22 cellular contexts compared by ENCODE assay signal in genomic region chr15:88574646-88575045, GRCh38. TPM values are rescaled to one million over a fixed set of nuclear protein-coding genes. Genes with fewer than 3 reads are reported as not detected.
A peak's percentile ranks its signal among the peaks of the same experiment; 100 is the strongest.
DNase-seq lines count a peak whose midpoint lies in the region; TF ChIP-seq lines count a peak whose summit lies in the region.
"Had no signal": no experiment of that assay in that cellular context is flagged by ENCODE, and none has a peak within 500 bp of the region (broad histone marks: within the 10 kb centered on the region; RNA-seq: fewer than 3 reads in every experiment).

No MANE protein-coding gene starts in this region.

- no TSS peak for BruUV-seq in MCF 10A (replicated peaks; lab: Mats Ljungman, UMichigan)

- WGBS in mesodermal cell (ENCODE audit: insufficient coverage in 2 of 2), 2 experiments, result 39 to 42% methylated on average over 6 of the region's 7 CpGs

- H3K4me1 ChIP-seq in mesodermal cell (ENCODE audit: control insufficient read depth, insufficient read depth, low read length, poor library complexity, severe bottlenecking) (no peaks in the 10 kb centered on the region), uterus (no peaks in the 10 kb centered on the region)
- H3K4me1 ChIP-seq: gastroesophageal sphincter had no signal

- TF ChIP-seq POLR2A in uterus (IDR thresholded peaks at IDR 0.05), result no peak

- H3K27me3 ChIP-seq in uterus, result no peaks in the 10 kb centered on the region
- H3K27me3 ChIP-seq: esophagus muscularis mucosa, gastroesophageal sphincter had no signal

- CTCF ChIA-PET in MCF 10A (lab: Yijun Ruan, JAX), result no interaction called here

- POLR2A ChIA-PET in MCF 10A (lab: Yijun Ruan, JAX), result no interaction called here

- H3K27ac ChIP-seq in mesodermal cell (ENCODE audit: low read depth, low read length, severe bottlenecking), result peak overlapping the region; percentile 19
- no peak overlapping the region for H3K27ac ChIP-seq in uterus
- H3K27ac ChIP-seq: esophagus muscularis mucosa, gastroesophageal sphincter had no signal

- peaks cover 13% of the 10 kb centered on the region for H3K27me3 Mint-ChIP-seq in MCF 10A (ENCODE audit: insufficient read depth, unreplicated experiment)
- H3K27me3 Mint-ChIP-seq: activated naive CD8-positive, alpha-beta T cell had no signal

- no peaks in the 10 kb centered on the region for H3K36me3 Mint-ChIP-seq in MCF 10A (ENCODE audit: insufficient read depth, unreplicated experiment)
- H3K36me3 Mint-ChIP-seq: activated CD8-positive, alpha-beta memory T cell treated with anti-CD3 and anti-CD28 coated beads, Interleukin-2, amount 10 ng/mL, durations not matched to agents 7 days and 5 days; activated naive CD8-positive, alpha-beta T cell; CD8-positive, alpha-beta memory T cell; natural killer cell treated with Interleukin-12 subunit alpha and Interleukin-12 subunit beta and Interleukin-15 and Interleukin-18, amount 100 ng/mL, for 72 hours had no signal

- no peak overlapping the region for H3K4me3 ChIP-seq in mesodermal cell (ENCODE audit: extremely low read depth, insufficient read depth, low read length, poor library complexity, severe bottlenecking)
- H3K4me3 ChIP-seq in uterus, result no peak overlapping the region
- H3K4me3 ChIP-seq: esophagus muscularis mucosa, gastroesophageal sphincter had no signal

- no peaks in the 10 kb centered on the region for H3K4me1 Mint-ChIP-seq in MCF 10A (ENCODE audit: insufficient read depth, unreplicated experiment)
- H3K4me1 Mint-ChIP-seq: activated CD4-positive, alpha-beta T cell treated with anti-CD3 and anti-CD28 coated beads, Interleukin-2, amount 10 ng/mL, durations not matched to agents 24 days and 14 days; activated CD8-positive, alpha-beta memory T cell treated with anti-CD3 and anti-CD28 coated beads, Interleukin-2, amount 10 ng/mL, durations not matched to agents 7 days and 5 days; CD8-positive, alpha-beta memory T cell had no signal

- H3K27ac Mint-ChIP-seq in MCF 10A (ENCODE audit: low read depth, unreplicated experiment), result no peak overlapping the region
- H3K27ac Mint-ChIP-seq: activated CD4-positive, alpha-beta T cell treated with anti-CD3 and anti-CD28 coated beads, Interleukin-2, amount 10 ng/mL, durations not matched to agents 24 days and 14 days; activated CD8-positive, alpha-beta memory T cell treated with anti-CD3 and anti-CD28 coated beads, Interleukin-2, amount 10 ng/mL, durations not matched to agents 7 days and 5 days; activated naive CD8-positive, alpha-beta T cell; activated T-helper 1 cell treated with anti-CD3 and anti-CD28 coated beads, Interleukin-12 subunit alpha, Interleukin-12 subunit beta, Interleukin-2, Interleukin-4 antibody, amounts not matched to agents 30 ng/mL and 10 ng/mL and 1 ng/mL, durations not matched to agents 14 hours and 24 hours and 36 hours; CD8-positive, alpha-beta memory T cell; natural killer cell treated with Interleukin-12 subunit alpha and Interleukin-12 subunit beta and Interleukin-15 and Interleukin-18, amount 100 ng/mL, for 72 hours had no signal

- TF ChIP-seq CTCF in MCF 10A (IDR thresholded peaks at IDR 0.05; ENCODE audit: unreplicated experiment) (no peak), uterus (IDR thresholded peaks at IDR 0.05) (no peak)

- no peak overlapping the region for H3K4me3 Mint-ChIP-seq in MCF 10A (ENCODE audit: unreplicated experiment)
- H3K4me3 Mint-ChIP-seq: activated CD4-positive, alpha-beta T cell treated with anti-CD3 and anti-CD28 coated beads, Interleukin-2, amount 10 ng/mL, durations not matched to agents 24 days and 14 days; activated CD8-positive, alpha-beta memory T cell treated with anti-CD3 and anti-CD28 coated beads, Interleukin-2, amount 10 ng/mL, durations not matched to agents 7 days and 5 days; activated naive CD8-positive, alpha-beta T cell; activated T-helper 1 cell treated with anti-CD3 and anti-CD28 coated beads, Interleukin-12 subunit alpha, Interleukin-12 subunit beta, Interleukin-2, Interleukin-4 antibody, amounts not matched to agents 30 ng/mL and 10 ng/mL and 1 ng/mL, durations not matched to agents 14 hours and 24 hours and 36 hours; natural killer cell treated with Interleukin-12 subunit alpha and Interleukin-12 subunit beta and Interleukin-15 and Interleukin-18, amount 100 ng/mL, for 72 hours had no signal

- H3K36me3 ChIP-seq in mesodermal cell (ENCODE audit: control insufficient read depth, insufficient read depth, low read length) (no peaks in the 10 kb centered on the region), uterus (no peaks in the 10 kb centered on the region)
- H3K36me3 ChIP-seq: esophagus muscularis mucosa, gastroesophageal sphincter had no signal

- intact Hi-C loops in MCF 10A (cut with micrococcal nuclease) (no loop called here), uterus (cut with DNase I; ENCODE audit: low total_unique reads) (no loop called here)

- H3K9me3 Mint-ChIP-seq in MCF 10A (ENCODE audit: unreplicated experiment), result no peaks in the 10 kb centered on the region
- H3K9me3 Mint-ChIP-seq: activated CD4-positive, alpha-beta T cell treated with anti-CD3 and anti-CD28 coated beads, Interleukin-2, amount 10 ng/mL, durations not matched to agents 24 days and 14 days; activated T-helper 1 cell treated with anti-CD3 and anti-CD28 coated beads, Interleukin-12 subunit alpha, Interleukin-12 subunit beta, Interleukin-2, Interleukin-4 antibody, amounts not matched to agents 30 ng/mL and 10 ng/mL and 1 ng/mL, durations not matched to agents 14 hours and 24 hours and 36 hours; CD8-positive, alpha-beta memory T cell; natural killer cell treated with Interleukin-12 subunit alpha and Interleukin-12 subunit beta and Interleukin-15 and Interleukin-18, amount 100 ng/mL, for 72 hours had no signal

- DNase-seq in DMS79 (lab: John Stamatoyannopoulos, UW), result peak; percentile 59
- peak; percentile 43 for DNase-seq in NCI-H1092 (lab: John Stamatoyannopoulos, UW)
- peak; percentile 76 for DNase-seq in NCI-H748 (lab: John Stamatoyannopoulos, UW; ENCODE audit: unreplicated experiment)
- no peak for DNase-seq in MCF 10A (ENCODE audit: unreplicated experiment)
- no peak for DNase-seq in iPS-NIHi7 (ENCODE audit: extremely low spot score)
- DNase-seq in stimulated activated CD8-positive, alpha-beta memory T cell treated with anti-CD3 and anti-CD28 coated beads, Interleukin-4, amount 100 ng/mL, for 48 hours, result no peak
- DNase-seq in uterus, result no peak
- DNase-seq: activated CD4-positive, alpha-beta T cell treated with anti-CD3 and anti-CD28 coated beads, Interleukin-2, amount 10 ng/mL, durations not matched to agents 24 days and 14 days; activated CD8-positive, alpha-beta memory T cell treated with anti-CD3 and anti-CD28 coated beads, Interleukin-2, amount 10 ng/mL, durations not matched to agents 7 days and 5 days; AML-193; CD8-positive, alpha-beta memory T cell; effector memory CD4-positive, alpha-beta T cell; kidney glomerular epithelial cell; mesenchymal stem cell; NCI-H345; T-helper 1 cell had no signal

- H3K9me3 ChIP-seq in mesodermal cell (ENCODE audit: control insufficient read depth, low read length) (no peaks in the 10 kb centered on the region), uterus (no peaks in the 10 kb centered on the region)
- H3K9me3 ChIP-seq: esophagus muscularis mucosa, gastroesophageal sphincter had no signal

RNA-seq across cellular contexts. Expression of gene DET1, which starts 28.2 kb away (rescaled TPM):
- polyA plus RNA-seq in mesodermal cell (2013, experiment 1 of 2), result 8.4 TPM
- 7.7 TPM for polyA plus RNA-seq in mesodermal cell (2013, experiment 2 of 2)
- 5.1 and 7.6 TPM in 2 replicates for total RNA-seq in MCF 10A (2022)
- 10 to 100 TPM in 2 of 4 donors, 1 to 10 TPM in 2; 4.1 to 20.4 (median 10.7) TPM for total RNA-seq in uterus

RNA-seq across cellular contexts. Expression of gene AEN, which starts 46.5 kb away (rescaled TPM):
- polyA plus RNA-seq in mesodermal cell (2013, experiment 1 of 2), result 54.5 TPM
- polyA plus RNA-seq in mesodermal cell (2013, experiment 2 of 2), result 47.7 TPM
- total RNA-seq in MCF 10A (2022), result 48.7 and 67.6 TPM in 2 replicates
- total RNA-seq in uterus, result 10 to 100 TPM in 1 of 4 donors, 1 to 10 TPM in 3; 1.0 to 20.2 (median 6.0) TPM

Comparison
In these comparisons a context has a peak if more than half of its experiments do, and no peak if none do; other contexts are left out.
1. DNase-seq: peak in DMS79 (single experiment), NCI-H1092 (single experiment) and NCI-H748 (single experiment); none in MCF 10A (single experiment), iPS-NIHi7 (single experiment), stimulated activated CD8-positive, alpha-beta memory T cell treated with anti-CD3 and anti-CD28 coated beads, Interleukin-4, amount 100 ng/mL, for 48 hours (single experiment) and uterus (0 of 2).